In genomic region chr12:89211456-89211855, GRCh38 we compare ENCODE assay signal across 21 cellular contexts.
DNase-seq lines count a peak whose midpoint lies in the region; ATAC-seq and TF ChIP-seq lines count a peak whose summit lies in the region.
"Had no signal": no experiment of that assay in that cellular context is flagged by ENCODE, and none has a peak within 500 bp of the region (broad histone marks: within the 10 kb centered on the region; RNA-seq: fewer than 3 reads in every experiment).

No MANE protein-coding gene starts in this region.

- no peaks in the 10 kb centered on the region for H3K9me3 ChIP-seq in RWPE2 (ENCODE audit: severe bottlenecking)
- no peaks in the 10 kb centered on the region for H3K9me3 ChIP-seq in skeletal muscle satellite cell (replicated peaks; ENCODE audit: low read length)
- H3K9me3 ChIP-seq: BE2C, vagina had no signal

- no peak overlapping the region for H3K27ac Mint-ChIP-seq in stimulated activated naive B cell treated with anti-CD40 and anti-IgM and Interleukin-4, amounts not matched to agents 10 μg/mL and 1 μg/mL and 100 μg/mL, for 72 hours
- H3K27ac Mint-ChIP-seq: T-cell had no signal

- H3K9ac ChIP-seq in skeletal muscle satellite cell (ENCODE audit: low read depth, low read length): no peak overlapping the region

- no peak overlapping the region for H3K4me3 Mint-ChIP-seq in stimulated activated naive B cell treated with anti-CD40 and anti-IgM and Interleukin-4, amounts not matched to agents 10 μg/mL and 1 μg/mL and 100 μg/mL, for 72 hours
- H3K4me3 Mint-ChIP-seq: T-cell had no signal

- no peak for TF ChIP-seq CTCF in RWPE2 (IDR thresholded peaks at IDR 0.05; ENCODE audit: poor library complexity, severe bottlenecking)

- no peak overlapping the region for H3K4me3 ChIP-seq in RWPE2 (ENCODE audit: severe bottlenecking)
- no peak overlapping the region for H3K4me3 ChIP-seq in skeletal muscle satellite cell (ENCODE audit: low read length)
- H3K4me3 ChIP-seq: skin epidermis, vagina had no signal

- peaks cover 7 to 11% of the 10 kb centered on the region in 2 donors for H3K4me1 Mint-ChIP-seq in stimulated activated naive B cell treated with anti-CD40 and anti-IgM and Interleukin-4, amounts not matched to agents 10 μg/mL and 1 μg/mL and 100 μg/mL, for 72 hours

- ATAC-seq in RWPE2 (ENCODE audit: low read depth): 0 out of 3 replicates have a peak, but pooled peaks have one; percentile 50
- no peak for ATAC-seq in stimulated activated naive B cell treated with anti-CD40 and anti-IgM and Interleukin-4, amounts not matched to agents 10 μg/mL and 1 μg/mL and 100 μg/mL, for 72 hours (replicated peaks)
- ATAC-seq in HG02885 (IDR thresholded peaks at IDR 0.05; ENCODE audit: poor library complexity, unreplicated experiment): no peak
- ATAC-seq: HepG2, T-cell had no signal

- H3K9me3 Mint-ChIP-seq in stimulated activated naive B cell treated with anti-CD40 and anti-IgM and Interleukin-4, amounts not matched to agents 10 μg/mL and 1 μg/mL and 100 μg/mL, for 72 hours: no peaks in the 10 kb centered on the region
- H3K9me3 Mint-ChIP-seq: T-cell had no signal

- no peaks in the 10 kb centered on the region for H3K27me3 Mint-ChIP-seq in stimulated activated naive B cell treated with anti-CD40 and anti-IgM and Interleukin-4, amounts not matched to agents 10 μg/mL and 1 μg/mL and 100 μg/mL, for 72 hours

- H3K36me3 Mint-ChIP-seq in stimulated activated naive B cell treated with anti-CD40 and anti-IgM and Interleukin-4, amounts not matched to agents 10 μg/mL and 1 μg/mL and 100 μg/mL, for 72 hours: no peaks in the 10 kb centered on the region
- H3K36me3 Mint-ChIP-seq: T-cell had no signal

- H3K27ac ChIP-seq in RWPE2 (ENCODE audit: poor library complexity, severe bottlenecking) (no peak overlapping the region), epithelial cell of prostate (peak overlapping the region; percentile 34)
- H3K27ac ChIP-seq: RWPE1, vagina had no signal

- DNase-seq in ELR (ENCODE audit: low read depth) (peak; percentile 32), RWPE2 (ENCODE audit: low spot score) (no peak), epithelial cell of prostate (ENCODE audit: low read depth, low spot score) (no peak)
- DNase-seq in effector CD4-positive, alpha-beta T cell: no peak
- no peak for DNase-seq in stimulated activated naive B cell treated with anti-CD40 and anti-IgM and Interleukin-4, amounts not matched to agents 10 μg/mL and 1 μg/mL and 100 μg/mL, for 72 hours
- DNase-seq: activated CD4-positive, alpha-beta T cell treated with anti-CD3 and anti-CD28 coated beads, Interleukin-2, amount 50 U/mL, for 4 hours; activated naive CD4-positive, alpha-beta T cell treated with anti-CD3 and anti-CD28 coated beads, Interleukin-2, amount 50 U/mL, for 16 hours; activated T-cell treated with anti-CD3 and anti-CD28 coated beads, Interleukin-2, amount 50 U/mL, for 1 hour; BE2C; cortex of kidney; left ventricle myocardium superior; NCI-H1694; NCI-H226; stimulated activated CD4-positive, alpha-beta T cell treated with anti-CD3 and anti-CD28 coated beads, Interleukin-4, amount 100 ng/mL, for 1 hour; T-cell had no signal

- peak overlapping the region; percentile 29 for H3K4me2 ChIP-seq in skeletal muscle satellite cell (ENCODE audit: low read length)

- H3K36me3 ChIP-seq in RWPE2 (ENCODE audit: low read depth) (no peaks in the 10 kb centered on the region), skeletal muscle satellite cell (ENCODE audit: insufficient read depth, low read length) (no peaks in the 10 kb centered on the region)
- H3K36me3 ChIP-seq: BE2C, vagina had no signal

- H3K4me1 ChIP-seq in RWPE2 (ENCODE audit: insufficient read depth, poor library complexity, severe bottlenecking) (peaks cover 20% of the 10 kb centered on the region), skeletal muscle satellite cell (ENCODE audit: control insufficient read depth, insufficient read depth, low read length) (peaks cover 39% of the 10 kb centered on the region)

- H3K27me3 ChIP-seq in RWPE2 (ENCODE audit: insufficient read depth, poor library complexity, severe bottlenecking) (no peaks in the 10 kb centered on the region), skeletal muscle satellite cell (ENCODE audit: control insufficient read depth, insufficient read depth, low read length) (no peaks in the 10 kb centered on the region)
- H3K27me3 ChIP-seq: BE2C, vagina had no signal
